1 cellular context compared by ENCODE assay signal in genomic region chr10:102649770-102650654, GRCh38.
TF ChIP-seq lines count a peak whose summit lies in the region.

No MANE protein-coding gene starts in this region.

TF ChIP-seq in neural cell, 6 proteins besides CTCF, POLR2A, EP300 and RAD21 (continued from another document):
- TF ChIP-seq REST (IDR thresholded peaks at IDR 0.05; ENCODE audit: borderline replicate concordance) (no peak), SMC3 (conservative IDR thresholded peaks at IDR 0.05; ENCODE audit: poor library complexity) (no peak), POLR2AphosphoS5 (IDR thresholded peaks at IDR 0.05) (no peak), EZH2 (IDR thresholded peaks at IDR 0.05; ENCODE audit: borderline replicate concordance, insufficient read depth, low read length, poor library complexity, severe bottlenecking) (no peak)
